In the genomic region with DNA sequence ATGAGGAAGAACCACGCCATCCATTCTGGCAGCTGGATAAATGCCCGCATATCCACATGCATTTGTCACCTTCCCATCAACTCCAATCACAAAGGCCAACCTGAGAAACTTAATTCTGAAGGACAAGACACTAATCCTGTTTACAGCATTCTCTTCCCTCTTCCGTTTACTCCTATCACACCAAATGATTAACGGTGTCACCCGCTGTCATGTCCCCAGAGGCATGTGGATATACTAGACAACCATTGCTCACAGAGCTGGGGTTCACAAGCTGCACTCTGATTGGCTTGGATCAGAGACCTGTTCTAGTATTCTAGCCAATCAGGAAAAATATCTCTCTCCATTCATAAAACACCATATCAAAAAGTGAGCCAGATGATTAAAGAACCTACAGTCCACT, we compare ENCODE assay signal across 13 cellular contexts. TPM values are rescaled to one million over a fixed set of nuclear protein-coding genes. Genes with fewer than 3 reads are reported as not detected.
DNase-seq lines count a peak whose midpoint lies in the region; ATAC-seq and TF ChIP-seq lines count a peak whose summit lies in the region.
"Had no signal": no experiment of that assay in that cellular context is flagged by ENCODE, and none has a peak within 500 bp of the region (broad histone marks: within the 10 kb centered on the region; RNA-seq: fewer than 3 reads in every experiment).

No MANE protein-coding gene starts in this region.

- no peaks in the 10 kb centered on the region for H3K9me2 ChIP-seq in SU-DHL-6 (replicated peaks; ENCODE audit: insufficient read depth, low read length)

- H3K27me3 ChIP-seq in heart left ventricle (no peaks in the 10 kb centered on the region), SU-DHL-6 (ENCODE audit: low read length) (no peaks in the 10 kb centered on the region)
- H3K27me3 ChIP-seq: upper lobe of right lung had no signal

- H3K4me1 Mint-ChIP-seq in stimulated activated naive CD8-positive, alpha-beta T cell treated with anti-CD3 and anti-CD28 coated beads, Interleukin-15, amount 100 ng/mL, for 72 hours = peaks cover 81% of the 10 kb centered on the region

- DNase-seq in heart left ventricle = no peak
- no peak for DNase-seq in left ventricle myocardium superior
- DNase-seq in left kidney (ENCODE audit: low read depth, low spot score) = peak; percentile 19
- DNase-seq in stimulated activated naive CD8-positive, alpha-beta T cell treated with anti-CD3 and anti-CD28 coated beads, Interleukin-15, amount 100 ng/mL, for 72 hours = no peak
- no peak for DNase-seq in epidermal melanocyte (ENCODE audit: insufficient read length, low spot score)
- no peak for DNase-seq in activated CD8-positive, alpha-beta memory T cell treated with anti-CD3 and anti-CD28 coated beads, Interleukin-2, amount 50 U/mL, for 48 hours
- DNase-seq: aorta, small intestine, upper lobe of right lung had no signal

- 31 to 41% (median 37%) methylated on average over 5 of the region's 5 CpGs for WGBS in heart left ventricle, 4 donors

- peak overlapping the region in 3 of 12 donors; percentile 1 to 99 (median 10) for H3K4me3 ChIP-seq in heart left ventricle
- no peak overlapping the region for H3K4me3 ChIP-seq in SU-DHL-6 (ENCODE audit: insufficient read depth, low read length, poor library complexity, severe bottlenecking)

- ATAC-seq in heart left ventricle = no peak
- no peak for ATAC-seq in left ventricle myocardium superior
- ATAC-seq in stimulated activated naive CD8-positive, alpha-beta T cell treated with anti-CD3 and anti-CD28 coated beads, Interleukin-15, amount 100 ng/mL, for 72 hours = no peak
- ATAC-seq in GM19324 (IDR thresholded peaks at IDR 0.05; ENCODE audit: low FRiP score, unreplicated experiment) = no peak
- ATAC-seq: activated CD4-positive, CD25-positive, alpha-beta regulatory T cell treated with anti-CD3 and anti-CD28 coated beads, Interleukin-2, amount 50 U/mL, for 24 hours; upper lobe of right lung had no signal

- intact Hi-C loops in heart left ventricle (cut with DNase I) = loop anchor here in 2 of 10 donors (5.0 kb wide), 1 partner anchor 38 kb away; no protein-coding TSS in a partner anchor
- intact Hi-C loops in left ventricle myocardium superior (cut with micrococcal nuclease) = no loop called here

- no peak overlapping the region for H3K4me3 Mint-ChIP-seq in stimulated activated naive CD8-positive, alpha-beta T cell treated with anti-CD3 and anti-CD28 coated beads, Interleukin-15, amount 100 ng/mL, for 72 hours

- peak overlapping the region; percentile 16 to 24 for H3K27ac Mint-ChIP-seq in stimulated activated naive CD8-positive, alpha-beta T cell treated with anti-CD3 and anti-CD28 coated beads, Interleukin-15, amount 100 ng/mL, for 72 hours

- peaks cover 4% of the 10 kb centered on the region for H3K27me3 Mint-ChIP-seq in stimulated activated naive CD8-positive, alpha-beta T cell treated with anti-CD3 and anti-CD28 coated beads, Interleukin-15, amount 100 ng/mL, for 72 hours

- peaks cover 42% of the 10 kb centered on the region; the same call in 1 of the 2 replicates for H4K20me1 ChIP-seq in SU-DHL-6 (ENCODE audit: low read depth, low read length)

- no peaks in the 10 kb centered on the region for H3K9me3 Mint-ChIP-seq in stimulated activated naive CD8-positive, alpha-beta T cell treated with anti-CD3 and anti-CD28 coated beads, Interleukin-15, amount 100 ng/mL, for 72 hours

- H3K36me3 ChIP-seq in heart left ventricle (peaks cover 0 to 11% (median 0%) of the 10 kb centered on the region in 9 donors), SU-DHL-6 (ENCODE audit: low read length) (no peaks in the 10 kb centered on the region)
- H3K36me3 ChIP-seq: upper lobe of right lung had no signal

- no peaks in the 10 kb centered on the region for H3F3A ChIP-seq in SU-DHL-6 (ENCODE audit: insufficient read depth)

- peaks cover 83% of the 10 kb centered on the region for H3K79me2 ChIP-seq in SU-DHL-6 (ENCODE audit: insufficient read depth, low read length)

- H3K4me2 ChIP-seq in SU-DHL-6 (ENCODE audit: low read depth, low read length, poor library complexity, severe bottlenecking) = peak overlapping the region; percentile 70
- H3K4me2 ChIP-seq: KMS-11 had no signal

- H3K27ac ChIP-seq in heart left ventricle (peak overlapping the region in 8 of 12 donors; percentile 7 to 96 (median 50)), SU-DHL-6 (ENCODE audit: low read depth, low read length) (no peak overlapping the region)
- H3K27ac ChIP-seq: KMS-11 had no signal

- H3K4me1 ChIP-seq in heart left ventricle = peaks cover 8 to 88% (median 80%) of the 10 kb centered on the region in 12 donors

- H3K9me3 ChIP-seq in heart left ventricle (no peaks in the 10 kb centered on the region), SU-DHL-6 (ENCODE audit: insufficient read depth, low read length) (no peaks in the 10 kb centered on the region)
- H3K9me3 ChIP-seq: upper lobe of right lung had no signal

- no peak overlapping the region for H3K9ac ChIP-seq in SU-DHL-6 (ENCODE audit: low read length)
- H3K9ac ChIP-seq: KMS-11 had no signal

- TF ChIP-seq CTCF in heart left ventricle (IDR thresholded peaks at IDR 0.05) = no peak
- no peak for TF ChIP-seq CTCF in SU-DHL-6 (IDR thresholded peaks at IDR 0.05; ENCODE audit: insufficient read depth, low read length, poor library complexity, severe bottlenecking)

- no peak for TF ChIP-seq POLR2A in heart left ventricle (IDR thresholded peaks at IDR 0.05)

- no peak overlapping the region for H2AFZ ChIP-seq in SU-DHL-6 (ENCODE audit: low read depth, low read length, severe bottlenecking)

RNA-seq across cellular contexts. Expression of a gene that starts 3.6 kb away (rescaled TPM):
- total RNA-seq in heart left ventricle = 100 to 1,000 TPM in 5 of 9 donors, 10 to 100 TPM in 4; 86.5 to 170 (median 112) TPM
- polyA plus RNA-seq in heart left ventricle = 100 to 1,000 TPM; 111 to 155 TPM
- 119 TPM for total RNA-seq in left ventricle myocardium superior

RNA-seq across cellular contexts. Expression of a gene that starts 51.7 kb away (rescaled TPM):
- total RNA-seq in heart left ventricle (under 1 TPM in 1 of 9 donors, not detected in 8; 0.11 TPM), left ventricle myocardium superior (not detected)
- not detected for polyA plus RNA-seq in heart left ventricle
- total RNA-seq: aorta, upper lobe of right lung had no signal

RNA-seq across cellular contexts. Expression of a gene that starts 56.7 kb away (rescaled TPM):
- total RNA-seq in heart left ventricle (1 to 10 TPM in 1 of 9 donors, under 1 TPM in 2, not detected in 6; 0.08 to 1.3 (median 0.68) TPM), left ventricle myocardium superior (not detected)
- polyA plus RNA-seq in heart left ventricle = under 1 TPM in 1 of 2 donors, not detected in 1; 0.01 TPM
- polyA plus RNA-seq: aorta had no signal
